28 cellular contexts compared by ENCODE assay signal in the genomic region with DNA sequence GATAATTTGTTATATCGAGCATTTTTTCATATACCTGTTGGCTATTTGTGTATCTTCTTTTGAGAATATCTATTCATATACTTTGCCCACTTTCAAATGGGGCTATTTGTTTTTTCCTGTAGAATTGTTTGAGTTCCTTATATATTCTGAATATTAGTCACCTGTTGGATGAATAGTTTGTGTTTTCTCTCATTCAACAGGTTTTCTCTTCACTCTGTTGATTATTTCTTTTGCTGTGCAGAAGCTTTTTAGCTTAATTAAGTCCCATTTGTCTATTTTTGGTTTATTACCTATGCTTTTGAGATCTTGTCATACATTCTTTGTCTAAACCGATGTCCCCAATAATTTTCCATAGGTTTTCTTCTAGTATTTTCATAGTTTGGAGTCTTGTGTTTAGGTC.
"Had no signal": no experiment of that assay in that cellular context is flagged by ENCODE, and none has a peak within 500 bp of the region (broad histone marks: within the 10 kb centered on the region; RNA-seq: fewer than 3 reads in every experiment).

No MANE protein-coding gene starts in this region.

- H3K4me1 ChIP-seq: testis, upper lobe of right lung, uterus, vagina had no signal

- H3K27ac Mint-ChIP-seq: stimulated activated effector memory CD8-positive, alpha-beta T cell treated with anti-CD3 and anti-CD28 coated beads, Interleukin-12 subunit alpha, Interleukin-12 subunit beta, amount 100 ng/mL, for 72 hours; stimulated activated memory B cell treated with anti-CD40 and anti-IgM and Interleukin-4, amounts not matched to agents 10 μg/mL and 1 μg/mL and 100 μg/mL, for 72 hours; stimulated activated naive CD8-positive, alpha-beta T cell treated with anti-CD3 and anti-CD28 coated beads, Interleukin-15, amount 100 ng/mL, for 72 hours; stimulated activated naive CD8-positive, alpha-beta T cell treated with anti-CD3 and anti-CD28 coated beads, Interleukin-15, Interleukin-2, amounts not matched to agents 100 ng/mL and 50 ng/mL, for 24 hours; type B pancreatic cell had no signal

- H3K27ac ChIP-seq: stomach, suprapubic skin, testis, thoracic aorta, thyroid gland, tibial artery, tibial nerve, transverse colon, upper lobe of left lung, upper lobe of right lung, uterus, vagina had no signal

- H3K36me3 ChIP-seq: stomach, suprapubic skin, thoracic aorta, thyroid gland, tibial artery, transverse colon, upper lobe of left lung, upper lobe of right lung, uterus, vagina had no signal

- H3K9me3 Mint-ChIP-seq: stimulated activated effector memory CD8-positive, alpha-beta T cell treated with anti-CD3 and anti-CD28 coated beads, Interleukin-12 subunit alpha, Interleukin-12 subunit beta, amount 100 ng/mL, for 72 hours; stimulated activated naive CD8-positive, alpha-beta T cell treated with anti-CD3 and anti-CD28 coated beads, Interleukin-15, Interleukin-2, amounts not matched to agents 100 ng/mL and 50 ng/mL, for 24 hours; type B pancreatic cell had no signal

- DNase-seq: stimulated activated CD4-positive, alpha-beta T cell treated with anti-CD3 and anti-CD28 coated beads, Interleukin-2, amount 100 ng/mL, for 48 hours; stimulated activated CD4-positive, alpha-beta T cell treated with anti-CD3 and anti-CD28 coated beads, Interleukin-4, amount 100 ng/mL, for 1 hour; stimulated activated CD4-positive, alpha-beta T cell treated with anti-CD3 and anti-CD28 coated beads, Interleukin-4, amount 100 ng/mL, for 24 hours; stimulated activated CD4-positive, alpha-beta T cell treated with anti-CD3 and anti-CD28 coated beads, Interleukin-4, amount 100 ng/mL, for 4 hours; stimulated activated CD8-positive, alpha-beta memory T cell treated with anti-CD3 and anti-CD28 coated beads, Interleukin-4, amount 100 ng/mL, for 48 hours; stimulated activated naive B cell treated with anti-CD40 and anti-IgM and Interleukin-4, amounts not matched to agents 10 μg/mL and 1 μg/mL and 100 μg/mL, for 72 hours; stimulated activated naive CD4-positive, alpha-beta T cell; stimulated activated naive CD4-positive, alpha-beta T cell treated with Interleukin-2 at 50 U/mL for 16 hours; stimulated activated naive CD8-positive, alpha-beta T cell treated with anti-CD3 and anti-CD28 coated beads, Interleukin-15, amount 100 ng/mL, for 72 hours; stimulated activated naive CD8-positive, alpha-beta T cell treated with anti-CD3 and anti-CD28 coated beads, Interleukin-15, Interleukin-2, amounts not matched to agents 100 U/mL and 50 U/mL, for 24 hours; stomach; substantia nigra; testis; thyroid gland; tibial artery; transverse colon; trophoblast cell; upper lobe of left lung; upper lobe of right lung; uterus had no signal

- H3K4me3 Mint-ChIP-seq: stimulated activated effector memory CD8-positive, alpha-beta T cell treated with anti-CD3 and anti-CD28 coated beads, Interleukin-12 subunit alpha, Interleukin-12 subunit beta, amount 100 ng/mL, for 72 hours; stimulated activated memory B cell treated with anti-CD40 and anti-IgM and Interleukin-4, amounts not matched to agents 10 μg/mL and 1 μg/mL and 100 μg/mL, for 72 hours; stimulated activated naive B cell treated with anti-CD40 and anti-IgM and Interleukin-4, amounts not matched to agents 10 μg/mL and 1 μg/mL and 100 μg/mL, for 72 hours; stimulated activated naive CD8-positive, alpha-beta T cell treated with anti-CD3 and anti-CD28 coated beads, Interleukin-15, amount 100 ng/mL, for 72 hours; stimulated activated naive CD8-positive, alpha-beta T cell treated with anti-CD3 and anti-CD28 coated beads, Interleukin-15, Interleukin-2, amounts not matched to agents 100 ng/mL and 50 ng/mL, for 24 hours; type B pancreatic cell had no signal

- H3K4me3 ChIP-seq: stomach, suprapubic skin, testis, thoracic aorta, thyroid gland, tibial artery, tibial nerve, transverse colon, upper lobe of left lung, upper lobe of right lung, uterus, vagina had no signal

- H3K27me3 Mint-ChIP-seq: stimulated activated memory B cell treated with anti-CD40 and anti-IgM and Interleukin-4, amounts not matched to agents 10 μg/mL and 1 μg/mL and 100 μg/mL, for 72 hours; stimulated activated naive B cell treated with anti-CD40 and anti-IgM and Interleukin-4, amounts not matched to agents 10 μg/mL and 1 μg/mL and 100 μg/mL, for 72 hours; stimulated activated naive CD8-positive, alpha-beta T cell treated with anti-CD3 and anti-CD28 coated beads, Interleukin-15, amount 100 ng/mL, for 72 hours; stimulated activated naive CD8-positive, alpha-beta T cell treated with anti-CD3 and anti-CD28 coated beads, Interleukin-15, Interleukin-2, amounts not matched to agents 100 ng/mL and 50 ng/mL, for 24 hours; type B pancreatic cell had no signal

- H3K9me3 ChIP-seq: stomach, suprapubic skin, testis, thoracic aorta, thyroid gland, tibial artery, tibial nerve, transverse colon, upper lobe of left lung, upper lobe of right lung, uterus, vagina had no signal
